Comparison of ENCODE assay signal across 8 cellular contexts in genomic region chr3:194671900-194672808, GRCh38.
DNase-seq lines count a peak whose midpoint lies in the region; ATAC-seq lines count a peak whose summit lies in the region.

Gene LSG1 (minus strand): TSS chr3:194672191. CDS start chr3:194672162, 29 bp downstream.

- DNase-seq in AG08396 (ENCODE audit: low spot score) (peak; percentile 89), NCI-H446 (lab: John Stamatoyannopoulos, UW) (peak; percentile 96 to 98), iris pigment epithelial cell (ENCODE audit: low read depth) (peak; percentile 97)
- peak; percentile 84 for DNase-seq in activated CD4-positive, CD25-positive, alpha-beta regulatory T cell treated with anti-CD3 and anti-CD28 coated beads, Interleukin-2, amount 50 U/mL, for 16 hours (ENCODE audit: low read depth, low spot score)
- peak; percentile 72 to 82 for DNase-seq in central memory CD8-positive, alpha-beta T cell (ENCODE audit: low spot score in 2 of 2)
- peak; percentile 76 to 85 for DNase-seq in stimulated activated CD4-positive, alpha-beta T cell treated with anti-CD3 and anti-CD28 coated beads, Interleukin-12 subunit alpha, Interleukin-12 subunit beta, amount 100 ng/mL, for 24 hours (ENCODE audit: low read depth in 2 of 2)

- peaks cover 26% of the 10 kb centered on the region for H3K36me3 Mint-ChIP-seq in central memory CD8-positive, alpha-beta T cell (ENCODE audit: insufficient read depth)

- H3K27ac Mint-ChIP-seq in central memory CD8-positive, alpha-beta T cell (ENCODE audit: low read depth) = peak within 1 kb of the TSS; percentile 96

- ATAC-seq in GM19023 (IDR thresholded peaks at IDR 0.05; ENCODE audit: unreplicated experiment) = peak; percentile 89
- peak; percentile 85 for ATAC-seq in HG03280 (IDR thresholded peaks at IDR 0.05; ENCODE audit: unreplicated experiment)
- ATAC-seq in central memory CD8-positive, alpha-beta T cell (replicated peaks; ENCODE audit: extremely low read depth, poor library complexity, severe bottlenecking) = peak; percentile 89

- H3K4me1 Mint-ChIP-seq in central memory CD8-positive, alpha-beta T cell = peaks cover 37% of the 10 kb centered on the region

- H3K4me3 Mint-ChIP-seq in central memory CD8-positive, alpha-beta T cell = peak within 1 kb of the TSS; percentile 99

- H3K9me3 Mint-ChIP-seq in central memory CD8-positive, alpha-beta T cell = no peaks in the 10 kb centered on the region

- H3K27me3 Mint-ChIP-seq in central memory CD8-positive, alpha-beta T cell = no peaks in the 10 kb centered on the region

Comparison
In these comparisons a context has a peak if more than half of its experiments do, and no peak if none do; other contexts are left out.
1. Peak in every context shown above with its lines: DNase-seq and ATAC-seq.